Comparison of ENCODE assay signal across 30 cellular contexts in the genomic region with DNA sequence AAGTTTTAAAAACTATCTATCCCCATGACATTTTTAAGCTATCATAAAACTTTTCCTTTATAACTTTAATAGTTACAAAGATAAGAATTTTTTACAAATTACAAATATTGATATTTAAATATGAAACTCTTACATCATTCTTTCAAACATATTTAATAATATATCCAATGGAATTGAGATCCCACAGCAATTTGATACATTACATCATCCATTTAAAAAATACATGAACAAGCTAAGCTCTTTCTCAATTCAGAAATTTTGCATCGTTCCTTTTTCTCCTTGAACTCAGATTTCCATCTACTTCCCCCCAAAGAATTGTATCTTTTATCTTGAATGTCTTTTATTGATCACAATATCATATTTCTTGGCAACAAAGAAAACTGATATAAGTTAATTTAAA.
"Had no signal": no experiment of that assay in that cellular context is flagged by ENCODE, and none has a peak within 500 bp of the region (broad histone marks: within the 10 kb centered on the region; RNA-seq: fewer than 3 reads in every experiment).

No MANE protein-coding gene starts in this region.

- DNase-seq: activated CD4-positive, alpha-beta memory T cell treated with anti-CD3 and anti-CD28 coated beads, Interleukin-2, amount 10 ng/mL, durations not matched to agents 7 days and 5 days; activated CD4-positive, alpha-beta T cell treated with anti-CD3 and anti-CD28 coated beads for 1 hour; activated CD4-positive, alpha-beta T cell treated with anti-CD3 and anti-CD28 coated beads for 4 hours; activated CD4-positive, alpha-beta T cell treated with anti-CD3 and anti-CD28 coated beads, Interleukin-2, amount 10 ng/mL, durations not matched to agents 7 days and 5 days; activated CD4-positive, alpha-beta T cell treated with anti-CD3 and anti-CD28 coated beads, Interleukin-2, amount 50 U/mL, for 4 hours; activated CD8-positive, alpha-beta memory T cell treated with anti-CD3 and anti-CD28 coated beads, Interleukin-2, amount 50 U/mL, for 48 hours; activated gamma-delta T cell; activated naive CD4-positive, alpha-beta T cell; activated naive CD4-positive, alpha-beta T cell treated with anti-CD3 and anti-CD28 coated beads, Interleukin-2, amount 10 ng/mL, durations not matched to agents 7 days and 5 days; activated naive CD8-positive, alpha-beta T cell treated with anti-CD3 and anti-CD28 coated beads, Interleukin-2, amount 10 ng/mL, durations not matched to agents 7 days and 5 days; activated T-cell treated with anti-CD3 and anti-CD28 coated beads for 4 hours; activated T-cell treated with anti-CD3 and anti-CD28 coated beads, Interleukin-2, amount 50 U/mL, for 24 hours; activated T-cell treated with anti-CD3 and anti-CD28 coated beads, Interleukin-2, amount 50 U/mL, for 72 hours; central memory CD4-positive, alpha-beta T cell; cerebellar nuclear complex; dorsolateral prefrontal cortex; effector memory CD4-positive, alpha-beta T cell; endodermal cell; foreskin keratinocyte; heart right ventricle; T-helper 2 cell had no signal

- H3K4me1 ChIP-seq: ascending aorta, breast epithelium, esophagus muscularis mucosa, foreskin keratinocyte, gastroesophageal sphincter had no signal

- ATAC-seq: activated naive CD4-positive, alpha-beta T cell treated with anti-CD3 and anti-CD28 coated beads, Interleukin-2, amount 50 U/mL, for 72 hours; activated T-cell treated with anti-CD3 and anti-CD28 coated beads, Interleukin-2, amount 50 U/mL, for 72 hours; foreskin keratinocyte; gastroesophageal sphincter; heart right ventricle; WTC11 had no signal

- H3K36me3 ChIP-seq: ascending aorta, breast epithelium, cardiac muscle cell, esophagus muscularis mucosa, heart right ventricle had no signal

- H3K27ac ChIP-seq: ascending aorta, breast epithelium, cardiac muscle cell, coronary artery, dorsolateral prefrontal cortex, esophagus muscularis mucosa, foreskin keratinocyte, gastroesophageal sphincter, heart right ventricle, VCaP had no signal

- H3K4me3 ChIP-seq: ascending aorta, breast epithelium, cardiac muscle cell, coronary artery, dorsolateral prefrontal cortex, esophagus muscularis mucosa, gastroesophageal sphincter, heart right ventricle had no signal

- H3K27me3 ChIP-seq: ascending aorta, breast epithelium, cardiac muscle cell, dorsolateral prefrontal cortex, esophagus muscularis mucosa, foreskin keratinocyte, gastroesophageal sphincter, heart right ventricle had no signal
